ENCODE assay signal across 20 cellular contexts in the genomic region with DNA sequence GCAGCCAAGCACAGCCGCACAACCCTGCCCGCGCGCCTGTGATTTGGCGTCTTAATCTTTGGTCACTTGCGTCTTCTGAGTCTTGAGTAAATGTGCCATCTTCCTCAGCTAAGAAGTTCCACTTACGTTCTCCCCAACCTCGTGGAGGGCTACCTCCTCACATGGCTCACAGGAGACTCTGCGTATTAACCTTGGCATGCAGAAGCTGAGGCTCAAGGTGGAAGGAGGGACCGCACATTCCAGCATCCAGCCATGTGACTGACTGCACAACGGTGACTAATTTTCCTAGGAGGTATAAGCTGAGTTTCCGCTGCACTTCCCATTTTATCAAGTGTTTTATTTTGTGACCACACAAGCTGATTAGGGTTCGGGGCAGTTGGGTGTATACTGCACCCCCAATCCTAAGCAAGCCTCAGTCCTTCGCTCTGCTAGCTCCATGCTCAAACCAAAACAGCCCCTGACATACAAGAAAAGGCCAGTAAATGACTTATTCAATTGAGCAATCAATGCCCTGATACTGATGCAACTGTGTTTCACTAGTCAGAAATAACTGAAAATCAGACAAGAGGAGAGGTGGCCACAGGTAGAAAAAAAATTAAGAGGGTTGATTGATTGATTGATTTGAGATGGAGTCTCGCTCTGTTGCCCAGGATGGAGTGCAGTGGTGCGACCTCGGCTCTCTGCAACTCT. TPM values are rescaled to one million over a fixed set of nuclear protein-coding genes. Genes with fewer than 3 reads are reported as not detected.
A peak's percentile ranks its signal among the peaks of the same experiment; 100 is the strongest.
DNase-seq lines count a peak whose midpoint lies in the region; ATAC-seq, FAIRE-seq and TF ChIP-seq lines count a peak whose summit lies in the region.
"Had no signal": no experiment of that assay in that cellular context is flagged by ENCODE, and none has a peak within 500 bp of the region (broad histone marks: within the 10 kb centered on the region; RNA-seq: fewer than 3 reads in every experiment).

No MANE protein-coding gene starts in this region.

- ATAC-seq in K562 (no peak), GM21717 (IDR thresholded peaks at IDR 0.05; ENCODE audit: unreplicated experiment) (no peak), GM18873 (IDR thresholded peaks at IDR 0.05; ENCODE audit: low FRiP score, unreplicated experiment) (no peak)
- ATAC-seq: pancreas, PC-3, SK-N-SH treated with all-trans-retinoic acid at 6 μM for 48 hours had no signal

- no peaks in the 10 kb centered on the region for H3K9me1 ChIP-seq in K562 (ENCODE audit: control insufficient read depth, insufficient read depth, low read length)

- FAIRE-seq in K562 (lab: Jason Lieb, UNC): no peak
- FAIRE-seq: keratinocyte, pancreas, TTC549 had no signal

- no peaks in the 10 kb centered on the region for H3K9me3 ChIP-seq in K562 (replicated peaks; ENCODE audit: control insufficient read depth, insufficient read depth, low read depth, low read length)
- H3K9me3 ChIP-seq: Caco-2, pancreas had no signal

- in situ Hi-C loops in K562 (cut with MboI): no loop called here

- no peak overlapping the region for H3K4ac ChIP-seq in mesendoderm (ENCODE audit: low read depth, low read length)

- no peak overlapping the region for H4K8ac ChIP-seq in mesendoderm (ENCODE audit: low read depth, low read length)

- H3K27ac ChIP-seq in K562 (ENCODE audit: extremely low read depth, low read depth, low read length): no peak overlapping the region
- H3K27ac ChIP-seq in mesendoderm (ENCODE audit: low read depth, low read length): no peak overlapping the region
- H3K27ac ChIP-seq: coronary artery, epithelial cell of prostate, pancreas had no signal

- CTCF ChIA-PET in K562 (lab: Yijun Ruan, JAX; ENCODE audit: low intra/inter-chr PET ratio): no interaction called here

- no peak for TF ChIP-seq POLR2A in NB4 (IDR thresholded peaks at IDR 0.05; ENCODE audit: extremely low read depth, insufficient read length)
- no peak for TF ChIP-seq POLR2A in K562 (conservative IDR thresholded peaks at IDR 0.05)

- H3K36me3 ChIP-seq in K562 (ENCODE audit: control insufficient read depth, insufficient read depth, low read length) (no peaks in the 10 kb centered on the region), mesendoderm (ENCODE audit: control insufficient read depth, insufficient read depth, low read length) (no peaks in the 10 kb centered on the region)
- H3K36me3 ChIP-seq: pancreas had no signal

- no peak overlapping the region for H3K23ac ChIP-seq in mesendoderm (ENCODE audit: low read length)

- no peak overlapping the region for H2BK15ac ChIP-seq in mesendoderm (replicated peaks; ENCODE audit: low read depth)

- no peak overlapping the region for H4K5ac ChIP-seq in mesendoderm (ENCODE audit: low read length)

- H2AK5ac ChIP-seq in mesendoderm (ENCODE audit: low read length): no peak overlapping the region

- H3K18ac ChIP-seq in mesendoderm (ENCODE audit: low read length): no peak overlapping the region

- DNase-seq in CD1c-positive myeloid dendritic cell (ENCODE audit: extremely low spot score) (peak; percentile 18), NB4 (ENCODE audit: low read depth) (peak; percentile 57), K562 (ENCODE audit: extremely low read depth in 1 of 4, low spot score in 3 of 4) (no peak), mesendoderm (no peak), GM19238 (ENCODE audit: insufficient read length, low spot score) (no peak), superior temporal gyrus (ENCODE audit: extremely low spot score) (no peak)
- DNase-seq: activated CD4-positive, alpha-beta memory T cell treated with anti-CD3 and anti-CD28 coated beads for 36 hours; Caco-2; NCI-H446 treated with DMSO at 0.1 percent for 48 hours; PC-3; stimulated activated naive CD4-positive, alpha-beta T cell treated with Interleukin-2 at 50 U/mL for 16 hours had no signal

- 80% methylated on average over 16 of the region's 17 CpGs for WGBS in K562 (ENCODE audit: insufficient coverage, low coverage, missing lambda C conversion rate)
- WGBS in mesendoderm (ENCODE audit: extremely low coverage, insufficient coverage, low lambda C conversion rate): no CpG with 5 or more reads among the region's 17 CpGs

- H2AFZ ChIP-seq in K562 (ENCODE audit: low read depth, low read length): no peak overlapping the region

- TF ChIP-seq EP300 in K562 (IDR thresholded peaks at IDR 0.05; ENCODE audit: low read length): no peak

- H3K27me3 ChIP-seq in K562 (ENCODE audit: control insufficient read depth in 2 of 2, insufficient read depth in 2 of 2, low read length in 2 of 2) (no peaks in the 10 kb centered on the region), mesendoderm (ENCODE audit: insufficient read depth, low read length, poor library complexity) (no peaks in the 10 kb centered on the region)
- H3K27me3 ChIP-seq: pancreas had no signal

- H3K79me2 ChIP-seq in K562 (ENCODE audit: control insufficient read depth, insufficient read depth, low read length) (peaks cover 2% of the 10 kb centered on the region; the same call in 2 of the 3 replicates), mesendoderm (ENCODE audit: control insufficient read depth, insufficient read depth, low read length) (peaks cover 17% of the 10 kb centered on the region)

- H3K4me3 ChIP-seq in NB4 (ENCODE audit: low read depth, low read length) (no peak overlapping the region), K562 (no peak overlapping the region), mesendoderm (ENCODE audit: low read length) (no peak overlapping the region)
- H3K4me3 ChIP-seq: coronary artery, pancreas, smooth muscle cell had no signal

- H4K20me1 ChIP-seq in K562 (replicated peaks; ENCODE audit: control insufficient read depth, insufficient read depth, low read length): 0 out of 2 replicates have a peak, but pooled peaks cover 4% of the 10 kb centered on the region

- H2BK5ac ChIP-seq in mesendoderm (ENCODE audit: low read length): no peak overlapping the region

- intact Hi-C loops in K562 (cut with micrococcal nuclease): no loop called here

- no peak for TF ChIP-seq RAD21 in K562 (CRISPR knock-in tag; conservative IDR thresholded peaks at IDR 0.05 in 1 of 2, IDR thresholded peaks at IDR 0.05 in 1 of 2)

- no TSS peak for BruUV-seq in K562 (replicated peaks; lab: Mats Ljungman, UMichigan)

- peaks cover 4% of the 10 kb centered on the region for H3K79me1 ChIP-seq in mesendoderm (ENCODE audit: low read length)

- H3K4me2 ChIP-seq in K562 (ENCODE audit: insufficient read depth, low read length) (no peak overlapping the region), mesendoderm (ENCODE audit: low read length) (no peak overlapping the region)
- H3K4me2 ChIP-seq: smooth muscle cell had no signal

- no peak overlapping the region for H3K9ac ChIP-seq in K562 (ENCODE audit: insufficient read depth in 1 of 2, low read depth in 2 of 2, low read length in 2 of 2)
- no peak overlapping the region for H3K9ac ChIP-seq in mesendoderm (ENCODE audit: low read length)

- POLR2A ChIA-PET in K562 (lab: Yijun Ruan, JAX): no interaction called here

- no peak for TF ChIP-seq CTCF in NB4 (IDR thresholded peaks at IDR 0.05; ENCODE audit: low read depth, low read length)
- no peak for TF ChIP-seq CTCF in K562 (IDR thresholded peaks at IDR 0.05 in 2 of 3, conservative IDR thresholded peaks at IDR 0.05 in 1 of 3; ENCODE audit: insufficient read depth in 2 of 3, low read depth in 1 of 3, low read length in 3 of 3)

- H3K56ac ChIP-seq in mesendoderm (ENCODE audit: low read length): peak overlapping the region; percentile 12

- no peak overlapping the region for H2BK120ac ChIP-seq in mesendoderm (ENCODE audit: low read depth, low read length)

- H3K4me1 ChIP-seq in K562 (replicated peaks in 1 of 2; ENCODE audit: control insufficient read depth in 2 of 2, insufficient read depth in 2 of 2, low read length in 2 of 2) (peaks cover 10% of the 10 kb centered on the region in 2 experiments; a peak in 3 of 5 replicates), mesendoderm (ENCODE audit: control insufficient read depth, low read depth, low read length) (peaks cover 6% of the 10 kb centered on the region)
- H3K4me1 ChIP-seq: Caco-2 had no signal

TF ChIP-seq in K562, 482 proteins besides CTCF, POLR2A, EP300 and RAD21:
- TF ChIP-seq TBP (optimal IDR thresholded peaks at IDR 0.05; ENCODE audit: low read depth, low read length) (no peak), ZNF232 (CRISPR knock-in tag; IDR thresholded peaks at IDR 0.05) (no peak), CEBPB (tag; IDR thresholded peaks at IDR 0.05) (0 out of 2 replicates have a peak, but pooled peaks have one; percentile 16), CEBPG (CRISPR knock-in tag; IDR thresholded peaks at IDR 0.05) (peak; percentile 26; the same call in 1 of the 2 replicates), CEBPG (tag; conservative IDR thresholded peaks at IDR 0.05 in 1 of 2, IDR thresholded peaks at IDR 0.05 in 1 of 2) (no peak)

RNA-seq across cellular contexts. Expression of a gene that starts 7.0 kb away (rescaled TPM):
- total RNA-seq in K562 (2011; cell fraction: chromatin; rRNA removed; ENCODE audit: low replicate concordance): 5.7 and 9.5 TPM in 2 replicates
- 7.0 and 7.8 TPM in 2 replicates for total RNA-seq in K562 (2011; cell fraction: nucleolus; rRNA removed)
- 5.8 and 6.0 TPM in 2 replicates for total RNA-seq in K562 (2011; cell fraction: nucleoplasm; rRNA removed)
- total RNA-seq in K562 (2014; rRNA removed) (3.6 and 4.2 TPM in 2 replicates), K562 (2014; rRNA removed; fragmentation: Illumina TruSeq; extraction: Trizol) (3.6 and 4.0 TPM in 2 replicates), K562 (2015; rRNA removed; fragmentation: Illumina TruSeq; extraction: Trizol) (4.7 TPM in 2 replicates), K562 (2021) (7.4 and 8.4 TPM in 2 replicates)
- polyA plus RNA-seq in K562 (2011; rRNA removed) (1.9 and 2.4 TPM in 2 replicates), K562 (2014; fragmentation: Illumina TruSeq; extraction: Trizol) (3.3 and 3.8 TPM in 2 replicates), K562 (2014; fragmentation: Nextera tagmentation; extraction: Ambion mirVana) (1 to 10 TPM in 1 of 2 experiments, under 1 TPM in 1; 0.64 to 1.6 TPM), K562 (2014; rRNA removed) (2.5 and 3.5 TPM in 2 replicates)
- 2.0 and 3.0 TPM in 2 replicates for polyA plus RNA-seq in K562 (2011; cell fraction: cytosol; rRNA removed)
- 2.9 and 4.6 TPM in 2 replicates for polyA plus RNA-seq in K562 (2011; cell fraction: nucleus; rRNA removed)
- 1.6 and 3.1 TPM in 2 replicates for polyA plus RNA-seq in K562 (2012)
- 4.6 and 7.4 TPM in 2 replicates for polyA minus RNA-seq in K562 (2011; rRNA and poly(A)+ RNA removed)
- 5.6 and 6.8 TPM in 2 replicates for polyA minus RNA-seq in K562 (2011; cell fraction: cytosol; rRNA and poly(A)+ RNA removed)
- 3.2 and 3.4 TPM in 2 replicates for polyA minus RNA-seq in K562 (2011; cell fraction: nucleus; rRNA and poly(A)+ RNA removed)
- 17.3 TPM for polyA plus RNA-seq in mesendoderm (2013, experiment 1 of 2)
- polyA plus RNA-seq in mesendoderm (2013, experiment 2 of 2): 17.5 TPM

Comparison
In these comparisons a context has a peak if more than half of its experiments do, and no peak if none do; other contexts are left out.
1. DNase-seq: peak in CD1c-positive myeloid dendritic cell (single experiment) and NB4 (single experiment); none in K562 (0 of 4), mesendoderm (single experiment), GM19238 (single experiment) and superior temporal gyrus (single experiment).